8 cellular contexts compared by ENCODE assay signal in genomic region chr13:48562296-48563066, GRCh38. TPM values are rescaled to one million over a fixed set of nuclear protein-coding genes. Genes with fewer than 3 reads are reported as not detected.
DNase-seq lines count a peak whose midpoint lies in the region; ATAC-seq, FAIRE-seq and TF ChIP-seq lines count a peak whose summit lies in the region.

No MANE protein-coding gene starts in this region.

- BruUV-seq in GM12878 (replicated peaks; lab: Mats Ljungman, UMichigan), result no TSS peak
- no TSS peak for BruUV-seq in A673 (replicated peaks; lab: Mats Ljungman, UMichigan)

- H3K79me2 ChIP-seq in GM12878 (ENCODE audit: control insufficient read depth, insufficient read depth, low read length), result no peaks in the 10 kb centered on the region

- DNase-seq in SKM-1 (lab: John Stamatoyannopoulos, UW; ENCODE audit: unreplicated experiment), result peak; percentile 72
- DNase-seq in GM12878 (ENCODE audit: low read depth, low spot score), result peak; percentile 98
- DNase-seq in stimulated activated CD8-positive, alpha-beta memory T cell treated with anti-CD3 and anti-CD28 coated beads, Interleukin-4, amount 100 ng/mL, for 48 hours, result peak; percentile 67
- no peak for DNase-seq in type B pancreatic cell (ENCODE audit: extremely low spot score, unreplicated experiment)
- DNase-seq in NCI-H748 treated with DMSO at 0.1 percent for 48 hours (lab: John Stamatoyannopoulos, UW), result no peak
- no peak for DNase-seq in A673 (ENCODE audit: low spot score)

- no peaks in the 10 kb centered on the region for H3K27me3 Mint-ChIP-seq in type B pancreatic cell

- H2AFZ ChIP-seq in GM12878 (ENCODE audit: control insufficient read depth, low read depth, low read length), result no peak overlapping the region

- peak overlapping the region; percentile 18; the same call in 1 of the 2 replicates for H3K4me3 ChIP-seq in GM12878
- H3K4me3 ChIP-seq in A673 (ENCODE audit: low read depth, low read length, poor library complexity, severe bottlenecking), result no peak overlapping the region

- intact Hi-C loops in GM12878 (cut with micrococcal nuclease; ENCODE audit: unreplicated experiment) (loop anchor here (1.0 to 5.0 kb wide), 5 partner anchors 17 to 276 kb away; partner anchors contain the start of genes RB1 and RCBTB2), A673 (cut with micrococcal nuclease; ENCODE audit: unreplicated experiment) (no loop called here)

- TF ChIP-seq CTCF in GM12878 (IDR thresholded peaks at IDR 0.05 in 2 of 3, conservative IDR thresholded peaks at IDR 0.05 in 1 of 3; ENCODE audit: control insufficient read depth in 2 of 3, extremely low read depth in 1 of 3, insufficient read depth in 1 of 3, low read depth in 3 of 3, low read length in 3 of 3) (no peak), type B pancreatic cell (conservative IDR thresholded peaks at IDR 0.05) (no peak), A673 (conservative IDR thresholded peaks at IDR 0.05; ENCODE audit: low read depth, low read length) (no peak)

- H3K27me3 ChIP-seq in GM12878 (replicated peaks in 1 of 2; ENCODE audit: control insufficient read depth in 2 of 2, insufficient read depth in 2 of 2, low read length in 1 of 2) (no peaks in the 10 kb centered on the region), A673 (replicated peaks; ENCODE audit: insufficient read depth, low read depth, low read length, poor library complexity) (no peaks in the 10 kb centered on the region)

- RAD21 ChIA-PET in GM12878 (lab: Charles Lee; ENCODE audit: unreplicated experiment), result interaction anchor here (1.0 to 4.9 kb wide), 5 partner anchors 10 to 327 kb away, joined by 3 to 51 read pairs (median 3); no protein-coding TSS in a partner anchor

- TF ChIP-seq EP300 in GM12878 (IDR thresholded peaks at IDR 0.05; ENCODE audit: borderline replicate concordance in 1 of 2, control insufficient read depth in 1 of 2, low read depth in 2 of 2, low read length in 2 of 2), result peak; percentile 84 to 96

- no peaks in the 10 kb centered on the region for H3K36me3 ChIP-seq in GM12878 (ENCODE audit: control insufficient read depth in 2 of 2, insufficient read depth in 2 of 2, low read length in 1 of 2)
- no peaks in the 10 kb centered on the region for H3K36me3 ChIP-seq in A673 (ENCODE audit: insufficient read depth, low read length, poor library complexity, severe bottlenecking)

- H3K4me1 ChIP-seq in GM12878 (ENCODE audit: control insufficient read depth, insufficient read depth, low read length), result peaks cover 38% of the 10 kb centered on the region
- H3K4me1 ChIP-seq in A673 (ENCODE audit: insufficient read depth, low read length, poor library complexity, severe bottlenecking), result no peaks in the 10 kb centered on the region

- in situ Hi-C loops in GM12878 (cut with MboI), result no loop called here

- H3K9me3 Mint-ChIP-seq in type B pancreatic cell, result no peaks in the 10 kb centered on the region

- TF ChIP-seq RAD21 in GM12878 (IDR thresholded peaks at IDR 0.05; ENCODE audit: insufficient read depth, low read depth, low read length), result 0 out of 2 replicates have a peak, but pooled peaks have one; percentile 4

- H3K4me3 Mint-ChIP-seq in type B pancreatic cell, result no peak overlapping the region

- no peak overlapping the region for H3K9ac ChIP-seq in GM12878 (ENCODE audit: control insufficient read depth, insufficient read depth, low read length)

- H3K4me1 Mint-ChIP-seq in type B pancreatic cell (ENCODE audit: unreplicated experiment), result peaks cover 8% of the 10 kb centered on the region

- H3K36me3 Mint-ChIP-seq in type B pancreatic cell, result no peaks in the 10 kb centered on the region

- CTCF ChIA-PET in GM12878 (lab: Yijun Ruan, JAX), result interaction anchor here (0.6 to 5.4 kb wide), 7 partner anchors 10 to 161 kb away, joined by 3 to 46 read pairs (median 4); no protein-coding TSS in a partner anchor
- CTCF ChIA-PET in A673 (lab: Charles Lee), result no interaction called here

- POLR2A ChIA-PET in GM12878 (lab: Charles Lee), result interaction anchor here (0.6 to 4.0 kb wide), 4 partner anchors 16 to 228 kb away, joined by 3 to 14 read pairs (median 3); no protein-coding TSS in a partner anchor
- POLR2A ChIA-PET in A673 (lab: Charles Lee; ENCODE audit: low non-redundant PET), result interaction anchor here (0.6 kb wide), 1 partner anchor 1058 kb away, joined by 3 read pairs; no protein-coding TSS in a partner anchor

- WGBS in GM12878 (ENCODE audit: insufficient coverage, insufficient replicate concordance, low lambda C conversion rate, missing lambda C conversion rate), result 1% methylated on average over 4 of the region's 4 CpGs

- no peak overlapping the region for H3K27ac Mint-ChIP-seq in type B pancreatic cell

- ATAC-seq in GM18907 (IDR thresholded peaks at IDR 0.05; ENCODE audit: unreplicated experiment) (peak; percentile 98), HG02981 (IDR thresholded peaks at IDR 0.05; ENCODE audit: unreplicated experiment) (peak; percentile 97), GM12878 (peak; percentile 99)

- peak; percentile 98 for FAIRE-seq in GM12878 (lab: Jason Lieb, UNC)

- no peak for TF ChIP-seq POLR2A in GM12878 (IDR thresholded peaks at IDR 0.05; ENCODE audit: low read depth, low read length)

- no peaks in the 10 kb centered on the region; the same call in 1 of the 3 replicates for H3K9me3 ChIP-seq in GM12878 (replicated peaks; ENCODE audit: control insufficient read depth, insufficient read depth, low read length)
- no peaks in the 10 kb centered on the region for H3K9me3 ChIP-seq in A673 (ENCODE audit: low read depth, low read length, poor library complexity, severe bottlenecking)

- SMC1A ChIA-PET in GM12878 (lab: Charles Lee; ENCODE audit: uncharacterized antibody, unreplicated experiment), result interaction anchor here (1.1 to 8.2 kb wide), 11 partner anchors 16 to 228 kb away, joined by 3 to 103 read pairs (median 3); partner anchors contain the start of gene RCBTB2

- H3K27ac ChIP-seq in GM12878 (ENCODE audit: control insufficient read depth, insufficient read depth) (peak overlapping the region; percentile 62), A673 (ENCODE audit: low read depth, low read length, poor library complexity, severe bottlenecking) (no peak overlapping the region)

- peak overlapping the region; percentile 65 for H3K4me2 ChIP-seq in GM12878 (ENCODE audit: control insufficient read depth, insufficient read depth)

- H4K20me1 ChIP-seq in GM12878 (ENCODE audit: control insufficient read depth, insufficient read depth), result no peaks in the 10 kb centered on the region

TF ChIP-seq in GM12878, 131 proteins besides CTCF, POLR2A, EP300 and RAD21 (continues in another document):
- no peak; the same call in 1 of the 2 replicates for TF ChIP-seq ZBTB40 (IDR thresholded peaks at IDR 0.05; ENCODE audit: borderline replicate concordance)
- peak; percentile 98 for TF ChIP-seq FOXM1 (IDR thresholded peaks at IDR 0.05; ENCODE audit: low read depth, low read length)
- peak; percentile 100 for TF ChIP-seq PAX5 (IDR thresholded peaks at IDR 0.05; ENCODE audit: borderline replicate concordance, low read depth, low read length)
- peak; percentile 60; the same call in 1 of the 2 replicates for TF ChIP-seq TCF7 (IDR thresholded peaks at IDR 0.05; ENCODE audit: borderline replicate concordance)
- TF ChIP-seq SMAD1 (IDR thresholded peaks at IDR 0.05; ENCODE audit: low read depth, partially characterized antibody), result no peak
- no peak for TF ChIP-seq RB1 (IDR thresholded peaks at IDR 0.05; ENCODE audit: borderline replicate concordance)
- TF ChIP-seq JUNB (IDR thresholded peaks at IDR 0.05), result peak; percentile 71

RNA-seq across cellular contexts. Expression of gene RCBTB2, which starts 29.6 kb away (rescaled TPM):
- 2.7 and 4.2 TPM in 2 replicates for total RNA-seq in GM12878 (2013; cell fraction: nucleolus; rRNA removed)
- total RNA-seq in GM12878 (2014; rRNA removed), result 5.0 and 6.9 TPM in 2 replicates
- 6.9 and 8.3 TPM in 2 replicates for total RNA-seq in GM12878 (2014; rRNA removed; fragmentation: Illumina TruSeq; extraction: Trizol)
- total RNA-seq in GM12878 (2021), result 5.9 and 7.7 TPM in 2 replicates
- 9.4 TPM for polyA plus RNA-seq in GM12878 (2011; ENCODE audit: low read depth)
- polyA plus RNA-seq in GM12878 (2011; rRNA removed), result 9.8 and 15.3 TPM in 2 replicates
- 3.9 and 5.7 TPM in 2 replicates for polyA plus RNA-seq in GM12878 (2011; cell fraction: cytosol; rRNA removed)
- 14.0 and 14.2 TPM in 2 replicates for polyA plus RNA-seq in GM12878 (2011; cell fraction: nucleus; rRNA removed)
- 9.5 and 16.1 TPM in 2 replicates for polyA plus RNA-seq in GM12878 (2012)
- 7.4 and 8.7 TPM in 2 replicates for polyA plus RNA-seq in GM12878 (2014; fragmentation: Illumina TruSeq; extraction: Trizol)
- polyA plus RNA-seq in GM12878 (2014; fragmentation: Nextera tagmentation; extraction: Ambion mirVana), result 10 to 100 TPM in 1 of 2 experiments, 1 to 10 TPM in 1; 8.7 to 10.4 TPM
- polyA plus RNA-seq in GM12878 (2014; rRNA removed), result 7.5 and 7.7 TPM in 2 replicates
- 10 to 100 TPM; 15.8 to 16.0 TPM for polyA plus RNA-seq in GM12878 (2016; fragmentation: Nextera tagmentation; extraction: Ambion mirVana)
- polyA minus RNA-seq in GM12878 (2011; rRNA and poly(A)+ RNA removed), result 6.9 and 8.3 TPM in 2 replicates
- 1.6 and 1.9 TPM in 2 replicates for polyA minus RNA-seq in GM12878 (2011; cell fraction: cytosol; rRNA and poly(A)+ RNA removed)
- polyA minus RNA-seq in GM12878 (2011; cell fraction: nucleus; rRNA and poly(A)+ RNA removed), result 2.9 and 3.6 TPM in 2 replicates
- total RNA-seq in type B pancreatic cell (ENCODE audit: low replicate concordance), result 2.6 and 21.5 TPM in 2 replicates
- total RNA-seq in A673 (2021), result 4.3 and 6.3 TPM in 2 replicates

Comparison
In these comparisons a context has a peak if more than half of its experiments do, and no peak if none do; other contexts are left out.
1. DNase-seq: peak in SKM-1 (single experiment), GM12878 (single experiment) and stimulated activated CD8-positive, alpha-beta memory T cell treated with anti-CD3 and anti-CD28 coated beads, Interleukin-4, amount 100 ng/mL, for 48 hours (single experiment); none in type B pancreatic cell (single experiment), NCI-H748 treated with DMSO at 0.1 percent for 48 hours (single experiment) and A673 (single experiment).
2. Peak in every context shown above with its lines, with median percentiles within 50 percentile points of each other: ATAC-seq.